ENCODE assay signal across 8 cellular contexts in the genomic region with DNA sequence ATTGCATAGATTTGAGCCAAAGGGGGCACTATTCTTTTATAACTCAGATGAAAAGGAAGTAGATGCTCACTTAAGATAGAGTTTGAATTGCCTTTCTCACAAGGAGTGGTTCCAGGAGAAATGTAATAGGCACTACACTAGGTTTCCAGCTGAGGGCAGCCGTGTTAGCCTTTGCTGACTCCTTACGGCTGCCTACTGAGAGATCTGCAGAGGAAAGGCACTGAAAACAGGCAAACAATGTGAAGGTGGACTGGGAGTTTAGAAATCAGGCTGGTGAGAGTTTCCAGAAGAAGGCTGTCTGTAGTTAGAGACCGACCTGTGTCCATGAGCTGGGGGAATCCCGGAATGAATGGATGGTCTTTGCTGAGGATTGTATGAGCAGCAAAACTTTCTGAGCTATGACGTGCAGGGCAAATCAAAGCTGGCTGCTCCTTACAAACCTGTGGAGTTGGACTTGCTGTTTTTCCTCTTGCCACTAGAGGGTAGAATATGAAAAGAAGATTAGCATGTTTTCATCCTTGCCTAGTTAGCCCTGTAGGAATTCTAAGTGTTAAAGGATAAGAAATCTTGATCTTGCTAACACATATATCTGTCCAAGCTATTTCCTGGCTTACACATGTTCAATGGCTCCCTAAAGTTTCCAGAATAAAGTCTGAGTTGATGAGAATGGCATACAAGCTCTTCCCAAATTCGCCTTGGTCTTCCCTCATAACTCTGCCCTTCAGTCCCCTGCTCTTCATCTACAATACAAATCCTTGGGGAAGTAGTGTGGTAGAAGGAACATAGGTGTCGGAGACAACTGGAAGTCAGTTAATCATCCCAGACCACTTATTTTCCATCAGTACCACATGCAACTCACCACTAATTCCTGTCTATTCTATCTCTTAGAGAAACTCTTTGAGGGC. TPM values are rescaled to one million over a fixed set of nuclear protein-coding genes. Genes with fewer than 3 reads are reported as not detected.
A peak's percentile ranks its signal among the peaks of the same experiment; 100 is the strongest.
DNase-seq lines count a peak whose midpoint lies in the region; ATAC-seq and TF ChIP-seq lines count a peak whose summit lies in the region.

No MANE protein-coding gene starts in this region.

- H3K4me3 ChIP-seq in ascending aorta (peak overlapping the region in 1 of 2 donors; percentile 43), right cardiac atrium (ENCODE audit: low read length) (peak overlapping the region; percentile 5), prostate gland (no peak overlapping the region)

- peak; percentile 84 for DNase-seq in AG20443 (ENCODE audit: low spot score)
- DNase-seq in NCI-H146 (lab: John Stamatoyannopoulos, UW), result peak; percentile 60
- peak in 4 of 5 donors; percentile 22 to 63 (median 36) for DNase-seq in T-helper 1 cell
- DNase-seq in ascending aorta (ENCODE audit: low spot score in 2 of 2), result peak in 1 of 2 donors; percentile 78
- DNase-seq in right cardiac atrium, result peak; percentile 50 to 71 (median 62)
- DNase-seq in prostate gland (ENCODE audit: low spot score), result peak; percentile 57

- intact Hi-C loops in ascending aorta (cut with DNase I) (loop anchor here (1.0 kb wide), 1 partner anchor 167 kb away; no protein-coding TSS in a partner anchor), right cardiac atrium (cut with DNase I) (loop anchor here in 3 of 4 donors (1.0 to 10.0 kb wide), 3 partner anchors 165 to 167 kb away; no protein-coding TSS in a partner anchor), prostate gland (cut with DNase I) (loop anchor here (2.0 kb wide), 1 partner anchor 167 kb away; no protein-coding TSS in a partner anchor)

- H3K36me3 ChIP-seq in ascending aorta (no peaks in the 10 kb centered on the region), prostate gland (no peaks in the 10 kb centered on the region)

- H3K4me1 ChIP-seq in ascending aorta (no peaks in the 10 kb centered on the region), right cardiac atrium (ENCODE audit: control insufficient read depth, insufficient read depth, low read length) (no peaks in the 10 kb centered on the region), prostate gland (replicated peaks) (no peaks in the 10 kb centered on the region)

- peak; percentile 70 for ATAC-seq in GM21576 (IDR thresholded peaks at IDR 0.05; ENCODE audit: unreplicated experiment)
- ATAC-seq in right cardiac atrium, result peak; percentile 93 to 94
- no peak for ATAC-seq in GM19035 (IDR thresholded peaks at IDR 0.05; ENCODE audit: unreplicated experiment)

- H3K27me3 ChIP-seq in ascending aorta (no peaks in the 10 kb centered on the region), right cardiac atrium (ENCODE audit: control insufficient read depth, insufficient read depth) (no peaks in the 10 kb centered on the region), prostate gland (replicated peaks; ENCODE audit: insufficient read depth) (no peaks in the 10 kb centered on the region)

- TF ChIP-seq CTCF in ascending aorta (IDR thresholded peaks at IDR 0.05), result peak; percentile 57 to 67 (median 62)
- TF ChIP-seq CTCF in prostate gland (IDR thresholded peaks at IDR 0.05), result peak; percentile 54 to 84 (median 80)

- no peak for TF ChIP-seq POLR2A in prostate gland (IDR thresholded peaks at IDR 0.05)

- WGBS in right cardiac atrium, result 17% methylated on average over 7 of the region's 7 CpGs
- WGBS in prostate gland, result 20% methylated on average over 7 of the region's 7 CpGs

- H3K27ac ChIP-seq in ascending aorta (peak overlapping the region in 1 of 2 donors; percentile 17), right cardiac atrium (ENCODE audit: low read length) (peak overlapping the region; percentile 68), prostate gland (no peak overlapping the region)

- H3K9me3 ChIP-seq in ascending aorta (no peaks in the 10 kb centered on the region), right cardiac atrium (ENCODE audit: control insufficient read depth, low read length) (no peaks in the 10 kb centered on the region), prostate gland (no peaks in the 10 kb centered on the region)

RNA-seq across cellular contexts. Expression of a gene that starts 20.1 kb away (rescaled TPM):
- total RNA-seq in ascending aorta (20.8 TPM), right cardiac atrium (10 to 100 TPM; 46.7 to 72.2 (median 51.1) TPM), prostate gland (10 to 100 TPM; 27.4 to 80.5 TPM)
- 9.8 TPM for polyA plus RNA-seq in right cardiac atrium
